8 cellular contexts compared by ENCODE assay signal in genomic region chr15:50353999-50354837, GRCh38. TPM values are rescaled to one million over a fixed set of nuclear protein-coding genes. Genes with fewer than 3 reads are reported as not detected.
DNase-seq lines count a peak whose midpoint lies in the region; ATAC-seq and TF ChIP-seq lines count a peak whose summit lies in the region.

No MANE protein-coding gene starts in this region.

- WGBS in endodermal cell (ENCODE audit: insufficient coverage in 1 of 2, insufficient read length in 1 of 2), 2 experiments, result 0% methylated on average over 24 to 77 of the region's 77 CpGs

- H3K27me3 ChIP-seq in endodermal cell (ENCODE audit: control insufficient read depth, insufficient read depth, low read length, poor library complexity, severe bottlenecking), result no peaks in the 10 kb centered on the region

- peak overlapping the region; percentile 91 for H3K4me3 Mint-ChIP-seq in endodermal cell
- peak overlapping the region; percentile 95 for H3K4me3 Mint-ChIP-seq in mesothelial cell of epicardium

- peak overlapping the region; percentile 99 for H3K27ac ChIP-seq in endodermal cell (ENCODE audit: low read depth, low read length)

- H3K4me3 ChIP-seq in endodermal cell (ENCODE audit: low read length), result peak overlapping the region; percentile 96

- peaks cover 2% of the 10 kb centered on the region for H3K4me1 ChIP-seq in endodermal cell (ENCODE audit: control insufficient read depth, insufficient read depth, low read length)

- H3K36me3 ChIP-seq in endodermal cell (ENCODE audit: control insufficient read depth, insufficient read depth, low read length), result peaks cover 25% of the 10 kb centered on the region

- no peaks in the 10 kb centered on the region for H3K9me3 ChIP-seq in endodermal cell (ENCODE audit: control insufficient read depth, low read length)

- peaks cover 31% of the 10 kb centered on the region for H3K36me3 Mint-ChIP-seq in endodermal cell (ENCODE audit: low read depth)
- H3K36me3 Mint-ChIP-seq in mesothelial cell of epicardium, result peaks cover 13% of the 10 kb centered on the region

- H3K4me1 Mint-ChIP-seq in endodermal cell, result peaks cover 25% of the 10 kb centered on the region
- H3K4me1 Mint-ChIP-seq in mesothelial cell of epicardium, result peaks cover 54% of the 10 kb centered on the region

- peak; percentile 31 for ATAC-seq in HG02970 (IDR thresholded peaks at IDR 0.05; ENCODE audit: low FRiP score, unreplicated experiment)

- H3K9ac ChIP-seq in endodermal cell (ENCODE audit: extremely low read depth, low read length, poor library complexity, severe bottlenecking), result peak overlapping the region; percentile 98

- H3K9me3 Mint-ChIP-seq in endodermal cell (no peaks in the 10 kb centered on the region), mesothelial cell of epicardium (no peaks in the 10 kb centered on the region)

- DNase-seq in SIG-M5 treated with dmso at 0.1 percent for 504 hours (lab: John Stamatoyannopoulos, UW; ENCODE audit: unreplicated experiment) (peak; percentile 73), SIG-M5 (lab: John Stamatoyannopoulos, UW) (no peak), NCI-H748 (lab: John Stamatoyannopoulos, UW; ENCODE audit: unreplicated experiment) (peak; percentile 60), endodermal cell (peak; percentile 76), mesothelial cell of epicardium (ENCODE audit: low spot score in 2 of 2, unreplicated experiment in 2 of 2) (peak; percentile 34 to 66)
- peak; percentile 33 for DNase-seq in activated CD8-positive, alpha-beta memory T cell treated with anti-CD3 and anti-CD28 coated beads, Interleukin-2, amount 50 U/mL, for 24 hours (ENCODE audit: extremely low read depth)
- peak; percentile 29 to 43 for DNase-seq in stimulated activated CD8-positive, alpha-beta memory T cell treated with anti-CD3 and anti-CD28 coated beads, Interleukin-15, amount 100 ng/mL, for 48 hours (ENCODE audit: low read depth in 2 of 2)

- H3K27me3 Mint-ChIP-seq in endodermal cell (ENCODE audit: insufficient read depth) (no peaks in the 10 kb centered on the region), mesothelial cell of epicardium (ENCODE audit: low read depth) (no peaks in the 10 kb centered on the region)

- H3K27ac Mint-ChIP-seq in endodermal cell (peak overlapping the region; percentile 98), mesothelial cell of epicardium (peak overlapping the region; percentile 100)

- no peak for TF ChIP-seq CTCF in endodermal cell (conservative IDR thresholded peaks at IDR 0.05)
- no peak for TF ChIP-seq CTCF in mesothelial cell of epicardium (IDR thresholded peaks at IDR 0.05; ENCODE audit: unreplicated experiment)

RNA-seq across cellular contexts. Expression of gene GABPB1, which starts 0.8 kb away (rescaled TPM):
- total RNA-seq in endodermal cell (10 to 100 TPM; 32.0 to 37.5 TPM), mesothelial cell of epicardium (22.7 to 24.1 TPM (median 24.0 TPM) in 3 replicates)
- 30.6 TPM for polyA plus RNA-seq in endodermal cell (2013, experiment 1 of 2)
- polyA plus RNA-seq in endodermal cell (2013, experiment 2 of 2), result 29.5 TPM
